ENCODE assay signal across 11 cellular contexts in genomic region chr14:60651936-60652673, GRCh38. TPM values are rescaled to one million over a fixed set of nuclear protein-coding genes. Genes with fewer than 3 reads are reported as not detected.
DNase-seq lines count a peak whose midpoint lies in the region; ATAC-seq, FAIRE-seq and TF ChIP-seq lines count a peak whose summit lies in the region.
"Had no signal": no experiment of that assay in that cellular context is flagged by ENCODE, and none has a peak within 500 bp of the region (broad histone marks: within the 10 kb centered on the region; RNA-seq: fewer than 3 reads in every experiment).

No MANE protein-coding gene starts in this region.

- H3K4me3 ChIP-seq in mucosa of descending colon: no peak overlapping the region
- H3K4me3 ChIP-seq: right lobe of liver had no signal

- no peak for ATAC-seq in mucosa of descending colon
- ATAC-seq: right lobe of liver had no signal

- DNase-seq in GM20000 (ENCODE audit: low spot score) (peak; percentile 32), RPMI8226 (peak; percentile 10), left kidney (ENCODE audit: low read depth, low spot score) (peak; percentile 77), mucosa of descending colon (no peak), erythroblast (lab: John Stamatoyannopoulos, UW) (no peak), urothelium cell line (ENCODE audit: low spot score) (no peak), NCI-H2081 (lab: John Stamatoyannopoulos, UW) (no peak)
- DNase-seq: NCI-H226 had no signal

- H3K36me3 ChIP-seq in mucosa of descending colon (ENCODE audit: low read depth): no peaks in the 10 kb centered on the region
- H3K36me3 ChIP-seq: right lobe of liver had no signal

- TF ChIP-seq CTCF in 22Rv1 (IDR thresholded peaks at IDR 0.05) (peak; percentile 22), GM20000 (IDR thresholded peaks at IDR 0.05; ENCODE audit: extremely low read depth, missing control alignments) (no peak), mucosa of descending colon (IDR thresholded peaks at IDR 0.05) (no peak)

- H3K9me3 ChIP-seq in mucosa of descending colon: no peaks in the 10 kb centered on the region
- H3K9me3 ChIP-seq: right lobe of liver had no signal

- H3K4me1 ChIP-seq in mucosa of descending colon (ENCODE audit: low read depth): peaks cover 36% of the 10 kb centered on the region

- intact Hi-C loops in mucosa of descending colon (cut with DNase I, micrococcal nuclease): no loop called here

- FAIRE-seq in urothelium cell line (lab: Jason Lieb, UNC): no peak
- FAIRE-seq: islet of Langerhans had no signal

- no peak for TF ChIP-seq POLR2A in erythroblast (IDR thresholded peaks at IDR 0.05; ENCODE audit: low read length)

- no peak overlapping the region for H3K27ac ChIP-seq in 22Rv1
- H3K27ac ChIP-seq: right lobe of liver had no signal

RNA-seq across cellular contexts. Expression of gene SIX1, which starts 2.8 kb away (rescaled TPM):
- under 1 TPM in 1 of 3 donors, not detected in 2; 0.16 TPM for total RNA-seq in mucosa of descending colon
- total RNA-seq: right lobe of liver had no signal

Comparison
In these comparisons a context has a peak if more than half of its experiments do, and no peak if none do; other contexts are left out.
1. DNase-seq: peak in GM20000 (single experiment), RPMI8226 (single experiment) and left kidney (single experiment); none in mucosa of descending colon (0 of 3), erythroblast (0 of 2), urothelium cell line (single experiment) and NCI-H2081 (0 of 2).